Comparison of ENCODE assay signal across 1 cellular context in genomic region chr16:58195771-58196170, GRCh38.
TF ChIP-seq lines count a peak whose summit lies in the region.

No MANE protein-coding gene starts in this region.

TF ChIP-seq in GM12878, 131 proteins besides CTCF, POLR2A, EP300 and RAD21:
- TF ChIP-seq JUND (IDR thresholded peaks at IDR 0.05; ENCODE audit: low read depth, low read length): no peak
- TF ChIP-seq ZBED1 (IDR thresholded peaks at IDR 0.05; ENCODE audit: borderline replicate concordance): no peak
- no peak for TF ChIP-seq ATF7 (IDR thresholded peaks at IDR 0.05; ENCODE audit: low read depth)
- no peak for TF ChIP-seq IRF5 (IDR thresholded peaks at IDR 0.05; ENCODE audit: borderline replicate concordance)
- no peak for TF ChIP-seq TCF12 (IDR thresholded peaks at IDR 0.05; ENCODE audit: low read depth, low read length)
- no peak for TF ChIP-seq ZZZ3 (IDR thresholded peaks at IDR 0.05; ENCODE audit: control insufficient read depth, insufficient read length, low read depth)
- no peak for TF ChIP-seq USF1 (IDR thresholded peaks at IDR 0.05; ENCODE audit: borderline replicate concordance, extremely low read length, insufficient read depth, low read depth, low read length)
- TF ChIP-seq GABPA (IDR thresholded peaks at IDR 0.05; ENCODE audit: low read depth): no peak
- no peak for TF ChIP-seq BCLAF1 (IDR thresholded peaks at IDR 0.05)
- TF ChIP-seq, protein P1, sequence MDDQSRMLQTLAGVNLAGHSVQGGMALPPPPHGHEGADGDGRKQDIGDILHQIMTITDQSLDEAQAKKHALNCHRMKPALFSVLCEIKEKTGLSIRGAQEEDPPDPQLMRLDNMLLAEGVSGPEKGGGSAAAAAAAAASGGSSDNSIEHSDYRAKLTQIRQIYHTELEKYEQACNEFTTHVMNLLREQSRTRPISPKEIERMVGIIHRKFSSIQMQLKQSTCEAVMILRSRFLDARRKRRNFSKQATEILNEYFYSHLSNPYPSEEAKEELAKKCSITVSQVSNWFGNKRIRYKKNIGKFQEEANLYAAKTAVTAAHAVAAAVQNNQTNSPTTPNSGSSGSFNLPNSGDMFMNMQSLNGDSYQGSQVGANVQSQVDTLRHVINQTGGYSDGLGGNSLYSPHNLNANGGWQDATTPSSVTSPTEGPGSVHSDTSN (IDR thresholded peaks at IDR 0.05; ENCODE audit: insufficient replicate concordance, low read depth, low read length): no peak
- TF ChIP-seq PAX8 (IDR thresholded peaks at IDR 0.05): no peak
- TF ChIP-seq CHD2 (IDR thresholded peaks at IDR 0.05; ENCODE audit: borderline replicate concordance, low read depth, low read length): no peak
- TF ChIP-seq DPF2 (IDR thresholded peaks at IDR 0.05): no peak
- TF ChIP-seq TBL1XR1 (IDR thresholded peaks at IDR 0.05; ENCODE audit: low read depth, low read length): no peak
- no peak for TF ChIP-seq STAT1 (conservative IDR thresholded peaks at IDR 0.05)
- TF ChIP-seq NR2C2 (IDR thresholded peaks at IDR 0.05; ENCODE audit: borderline replicate concordance, control insufficient read depth, insufficient read length, low read depth): no peak
- TF ChIP-seq PAX5 (IDR thresholded peaks at IDR 0.05; ENCODE audit: borderline replicate concordance, low read depth, low read length): no peak
